Comparison of ENCODE assay signal across 6 cellular contexts in the genomic region with DNA sequence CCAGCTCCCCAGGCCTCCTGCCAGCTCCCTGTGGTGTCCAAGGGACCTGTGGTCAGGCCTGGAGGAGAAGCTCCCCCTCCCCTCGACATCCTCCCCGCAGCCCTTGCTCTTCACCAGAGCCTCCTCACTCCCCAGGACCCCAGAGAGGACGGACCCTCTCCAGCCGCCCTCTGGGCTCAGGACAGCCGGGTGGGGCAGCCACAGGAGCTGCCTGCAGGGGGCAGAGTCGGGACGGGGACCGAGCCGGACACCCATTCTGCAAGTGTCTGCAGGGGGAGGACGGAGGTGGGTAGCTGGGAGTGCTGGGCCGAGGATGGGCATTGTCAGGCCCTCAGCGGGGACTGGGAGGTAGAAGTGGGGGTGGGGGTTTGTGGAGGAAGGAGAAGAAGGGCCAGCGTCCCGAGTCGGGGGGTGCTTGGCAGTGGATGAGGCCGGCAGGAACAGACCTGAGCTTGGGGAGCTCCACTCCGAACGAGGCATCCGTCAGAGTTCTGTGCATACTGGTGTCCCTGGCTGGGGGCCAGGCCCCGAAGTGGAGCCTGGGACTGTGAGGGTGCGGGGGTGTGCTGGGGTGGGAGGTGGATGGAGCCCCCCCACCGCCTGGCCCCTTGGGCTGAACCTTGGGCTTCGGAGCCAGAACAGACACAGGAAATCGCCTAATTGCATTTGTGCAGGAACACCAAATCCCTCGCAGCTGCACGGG. TPM values are rescaled to one million over a fixed set of nuclear protein-coding genes. Genes with fewer than 3 reads are reported as not detected.
DNase-seq lines count a peak whose midpoint lies in the region; ATAC-seq lines count a peak whose summit lies in the region.

No MANE protein-coding gene starts in this region.

- DNase-seq in activated CD4-positive, alpha-beta T cell treated with anti-CD3 and anti-CD28 coated beads for 36 hours, result peak; percentile 49
- DNase-seq in activated CD4-positive, alpha-beta T cell treated with anti-CD3 and anti-CD28 coated beads, Interleukin-2, amount 50 U/mL, for 1 hour, result no peak
- DNase-seq in dermis blood vessel endothelial cell (peak; percentile 67), skeletal muscle cell (ENCODE audit: low read depth) (peak; percentile 92), nucleus accumbens (lab: John Stamatoyannopoulos, UW) (no peak)

- CTCF ChIA-PET in activated CD4-positive, alpha-beta T cell treated with anti-CD3 and anti-CD28 coated beads for 36 hours (lab: Charles Lee), result interaction anchor here (0.7 to 1.8 kb wide), 5 partner anchors 11 to 274 kb away, joined by 3 to 5 read pairs (median 3); no protein-coding TSS in a partner anchor

- intact Hi-C loops in activated CD4-positive, alpha-beta T cell treated with anti-CD3 and anti-CD28 coated beads for 36 hours (cut with DNase I, micrococcal nuclease), result no loop called here

- no peaks in the 10 kb centered on the region for H3K27me3 Mint-ChIP-seq in activated CD4-positive, alpha-beta T cell treated with anti-CD3 and anti-CD28 coated beads for 36 hours

- no peaks in the 10 kb centered on the region for H3K36me3 Mint-ChIP-seq in activated CD4-positive, alpha-beta T cell treated with anti-CD3 and anti-CD28 coated beads for 36 hours (ENCODE audit: low read depth)

- no peak overlapping the region for H3K4me3 Mint-ChIP-seq in activated CD4-positive, alpha-beta T cell treated with anti-CD3 and anti-CD28 coated beads for 36 hours

- peak overlapping the region; percentile 37 for H3K4me3 ChIP-seq in skeletal muscle cell (ENCODE audit: low read depth, low read length)

- H3K27ac Mint-ChIP-seq in activated CD4-positive, alpha-beta T cell treated with anti-CD3 and anti-CD28 coated beads for 36 hours, result no peak overlapping the region

- POLR2A ChIA-PET in activated CD4-positive, alpha-beta T cell treated with anti-CD3 and anti-CD28 coated beads for 36 hours (lab: Charles Lee), result interaction anchor here (0.6 kb wide), 1 partner anchor 20 kb away, joined by 3 read pairs; no protein-coding TSS in a partner anchor

- H3K9me3 Mint-ChIP-seq in activated CD4-positive, alpha-beta T cell treated with anti-CD3 and anti-CD28 coated beads for 36 hours (ENCODE audit: low read depth), result no peaks in the 10 kb centered on the region

- no peak for ATAC-seq in activated CD4-positive, alpha-beta T cell treated with anti-CD3 and anti-CD28 coated beads for 36 hours
- ATAC-seq in HG03097 (IDR thresholded peaks at IDR 0.05; ENCODE audit: low FRiP score, unreplicated experiment), result no peak

- peaks cover 26% of the 10 kb centered on the region for H3K4me1 Mint-ChIP-seq in activated CD4-positive, alpha-beta T cell treated with anti-CD3 and anti-CD28 coated beads for 36 hours

RNA-seq across cellular contexts. Expression of a gene that starts 15.2 kb away (rescaled TPM):
- total RNA-seq in activated CD4-positive, alpha-beta T cell treated with anti-CD3 and anti-CD28 coated beads for 36 hours, result under 1 TPM; 0.07 to 0.09 TPM
- not detected in 2 replicates for total RNA-seq in dermis blood vessel endothelial cell

RNA-seq across cellular contexts. Expression of a gene that starts 23.6 kb away (rescaled TPM):
- total RNA-seq in activated CD4-positive, alpha-beta T cell treated with anti-CD3 and anti-CD28 coated beads for 36 hours, result 100 to 1,000 TPM; 193 to 227 TPM
- total RNA-seq in dermis blood vessel endothelial cell, result 0.42 TPM in 1 of 2 replicates, not detected in the other

RNA-seq across cellular contexts. Expression of a gene that starts 37.7 kb away (rescaled TPM):
- total RNA-seq in activated CD4-positive, alpha-beta T cell treated with anti-CD3 and anti-CD28 coated beads for 36 hours, result not detected
- not detected in 2 replicates for total RNA-seq in dermis blood vessel endothelial cell

RNA-seq across cellular contexts. Expression of a gene that starts 41.7 kb away (rescaled TPM):
- total RNA-seq in activated CD4-positive, alpha-beta T cell treated with anti-CD3 and anti-CD28 coated beads for 36 hours, result not detected
- total RNA-seq in dermis blood vessel endothelial cell, result not detected in 2 replicates

RNA-seq across cellular contexts. Expression of a gene that starts 43.0 kb away (rescaled TPM):
- 1 to 10 TPM; 2.1 TPM for total RNA-seq in activated CD4-positive, alpha-beta T cell treated with anti-CD3 and anti-CD28 coated beads for 36 hours
- total RNA-seq in dermis blood vessel endothelial cell, result not detected in 2 replicates

Comparison
In these comparisons a context has a peak if more than half of its experiments do, and no peak if none do; other contexts are left out.
1. DNase-seq: peak in activated CD4-positive, alpha-beta T cell treated with anti-CD3 and anti-CD28 coated beads for 36 hours (single experiment), dermis blood vessel endothelial cell (single experiment) and skeletal muscle cell (single experiment); none in activated CD4-positive, alpha-beta T cell treated with anti-CD3 and anti-CD28 coated beads, Interleukin-2, amount 50 U/mL, for 1 hour (single experiment) and nucleus accumbens (0 of 56).
2. RNA of a gene that starts 23.6 kb away (total RNA-seq): 193 to 227 TPM in activated CD4-positive, alpha-beta T cell treated with anti-CD3 and anti-CD28 coated beads for 36 hours; 0.42 TPM in dermis blood vessel endothelial cell; every median in the first group is over 100 times any median in the second.